Comparison of ENCODE assay signal across 11 cellular contexts in genomic region chr5:145718956-145719355, GRCh38.
DNase-seq lines count a peak whose midpoint lies in the region; ATAC-seq and TF ChIP-seq lines count a peak whose summit lies in the region.
"Had no signal": no experiment of that assay in that cellular context is flagged by ENCODE, and none has a peak within 500 bp of the region (broad histone marks: within the 10 kb centered on the region; RNA-seq: fewer than 3 reads in every experiment).

No MANE protein-coding gene starts in this region.

- WGBS in body of pancreas, 2 donors = 89 to 100% methylated on average over 1 of the region's 1 CpG

- ATAC-seq in body of pancreas (no peak), GM21515 (IDR thresholded peaks at IDR 0.05; ENCODE audit: unreplicated experiment) (no peak)
- ATAC-seq: activated CD8-positive, alpha-beta memory T cell treated with anti-CD3 and anti-CD28 coated beads, Interleukin-2, amount 10 ng/mL, durations not matched to agents 7 days and 5 days had no signal

- H3K27me3 ChIP-seq in body of pancreas = no peaks in the 10 kb centered on the region

- H3K27ac ChIP-seq in body of pancreas (no peak overlapping the region), caudate nucleus (ENCODE audit: low read depth, low read length) (no peak overlapping the region)

- TF ChIP-seq CTCF in AG10803 (conservative IDR thresholded peaks at IDR 0.05; ENCODE audit: low read length) (peak; percentile 77), body of pancreas (IDR thresholded peaks at IDR 0.05) (peak in 6 of 7 experiments; percentile 6 to 45 (median 39))

- TF ChIP-seq POLR2A in body of pancreas (IDR thresholded peaks at IDR 0.05) = no peak

- H3K4me3 ChIP-seq in AG10803 (ENCODE audit: low read length) (no peak overlapping the region), body of pancreas (no peak overlapping the region)

- no peaks in the 10 kb centered on the region for H3K4me1 ChIP-seq in body of pancreas

- H3K9me3 ChIP-seq in body of pancreas = no peaks in the 10 kb centered on the region

- intact Hi-C loops in body of pancreas (cut with DNase I) = no loop called here

- peak; percentile 49 for DNase-seq in AG10803 (ENCODE audit: low read depth)
- peak; percentile 10 for DNase-seq in HuH-7.5 (ENCODE audit: low spot score)
- DNase-seq in body of pancreas = no peak
- peak; percentile 46 for DNase-seq in left kidney (ENCODE audit: low read depth, low spot score)
- no peak for DNase-seq in NCI-H128 (lab: John Stamatoyannopoulos, UW; ENCODE audit: unreplicated experiment)
- DNase-seq in HPDE6-E6E7 (ENCODE audit: extremely low spot score) = no peak
- no peak for DNase-seq in caudate nucleus (lab: John Stamatoyannopoulos, UW)
- DNase-seq: activated CD8-positive, alpha-beta memory T cell treated with anti-CD3 and anti-CD28 coated beads, Interleukin-2, amount 10 ng/mL, durations not matched to agents 7 days and 5 days; effector CD8-positive, alpha-beta T cell; SIG-M5 had no signal

- H3K36me3 ChIP-seq in body of pancreas (replicated peaks in 1 of 2; ENCODE audit: insufficient read depth in 1 of 2, low read depth in 2 of 2) = no peaks in the 10 kb centered on the region

Comparison
In these comparisons a context has a peak if more than half of its experiments do, and no peak if none do; other contexts are left out.
1. DNase-seq: peak in AG10803 (single experiment), HuH-7.5 (single experiment) and left kidney (single experiment); none in body of pancreas (0 of 4), NCI-H128 (single experiment), HPDE6-E6E7 (single experiment) and caudate nucleus (0 of 61).